1 cellular context compared by ENCODE assay signal in genomic region chr13:33723772-33724435, GRCh38.
A peak's percentile ranks its signal among the peaks of the same experiment; 100 is the strongest.
TF ChIP-seq lines count a peak whose summit lies in the region.

No MANE protein-coding gene starts in this region.

TF ChIP-seq in GM12878, 131 proteins besides CTCF, POLR2A, EP300 and RAD21 (continued from another document and continues in another):
- TF ChIP-seq BRCA1 (IDR thresholded peaks at IDR 0.05; ENCODE audit: low read depth, low read length) (no peak), DPF2 (IDR thresholded peaks at IDR 0.05) (no peak), JUND (IDR thresholded peaks at IDR 0.05; ENCODE audit: low read depth, low read length) (no peak), MYB (IDR thresholded peaks at IDR 0.05; ENCODE audit: borderline replicate concordance, low read depth, low read length) (no peak), SIN3A (IDR thresholded peaks at IDR 0.05; ENCODE audit: low read depth, low read length) (no peak; the same call in 1 of the 2 replicates), FOXM1 (IDR thresholded peaks at IDR 0.05; ENCODE audit: low read depth, low read length) (peak; percentile 64; the same call in 1 of the 2 replicates), NBN (IDR thresholded peaks at IDR 0.05) (no peak), SPI1 (IDR thresholded peaks at IDR 0.05; ENCODE audit: borderline replicate concordance, insufficient read depth, low read depth, low read length) (no peak), EGR1 (IDR thresholded peaks at IDR 0.05; ENCODE audit: borderline replicate concordance in 1 of 2, low read depth in 2 of 2, low read length in 2 of 2) (no peak), MAX (IDR thresholded peaks at IDR 0.05; ENCODE audit: low read depth, low read length) (no peak), FOS (IDR thresholded peaks at IDR 0.05; ENCODE audit: borderline replicate concordance, extremely low read depth, insufficient read length) (no peak), GATAD2B (conservative IDR thresholded peaks at IDR 0.05; ENCODE audit: low read depth) (no peak), RBBP5 (conservative IDR thresholded peaks at IDR 0.05) (no peak), ZBTB11 (CRISPR knock-in tag; IDR thresholded peaks at IDR 0.05) (no peak), ZSCAN29 (IDR thresholded peaks at IDR 0.05) (no peak), PML (IDR thresholded peaks at IDR 0.05; ENCODE audit: low read length) (no peak), RELA (IDR thresholded peaks at IDR 0.05; ENCODE audit: borderline replicate concordance, partially characterized antibody) (peak; percentile 33), ZNF622 (IDR thresholded peaks at IDR 0.05) (no peak), BMI1 (IDR thresholded peaks at IDR 0.05; ENCODE audit: borderline replicate concordance) (no peak), NR2C2 (IDR thresholded peaks at IDR 0.05; ENCODE audit: borderline replicate concordance, control insufficient read depth, insufficient read length, low read depth) (no peak), CHD2 (IDR thresholded peaks at IDR 0.05; ENCODE audit: borderline replicate concordance, low read depth, low read length) (no peak), STAT1 (conservative IDR thresholded peaks at IDR 0.05) (no peak), BACH1 (IDR thresholded peaks at IDR 0.05; ENCODE audit: borderline replicate concordance) (no peak), NR2F1 (conservative IDR thresholded peaks at IDR 0.05) (no peak), HDAC6 (IDR thresholded peaks at IDR 0.05; ENCODE audit: unreplicated experiment) (no peak), SREBF2 (IDR thresholded peaks at IDR 0.05; ENCODE audit: low read length) (no peak), EZH2 (IDR thresholded peaks at IDR 0.05; ENCODE audit: borderline replicate concordance, control insufficient read depth, low read depth, low read length) (no peak), PKNOX1 (IDR thresholded peaks at IDR 0.05) (peak; percentile 60; the same call in 1 of the 2 replicates), USF1 (IDR thresholded peaks at IDR 0.05; ENCODE audit: borderline replicate concordance, extremely low read length, insufficient read depth, low read depth, low read length) (no peak)
- TF ChIP-seq, protein P1, sequence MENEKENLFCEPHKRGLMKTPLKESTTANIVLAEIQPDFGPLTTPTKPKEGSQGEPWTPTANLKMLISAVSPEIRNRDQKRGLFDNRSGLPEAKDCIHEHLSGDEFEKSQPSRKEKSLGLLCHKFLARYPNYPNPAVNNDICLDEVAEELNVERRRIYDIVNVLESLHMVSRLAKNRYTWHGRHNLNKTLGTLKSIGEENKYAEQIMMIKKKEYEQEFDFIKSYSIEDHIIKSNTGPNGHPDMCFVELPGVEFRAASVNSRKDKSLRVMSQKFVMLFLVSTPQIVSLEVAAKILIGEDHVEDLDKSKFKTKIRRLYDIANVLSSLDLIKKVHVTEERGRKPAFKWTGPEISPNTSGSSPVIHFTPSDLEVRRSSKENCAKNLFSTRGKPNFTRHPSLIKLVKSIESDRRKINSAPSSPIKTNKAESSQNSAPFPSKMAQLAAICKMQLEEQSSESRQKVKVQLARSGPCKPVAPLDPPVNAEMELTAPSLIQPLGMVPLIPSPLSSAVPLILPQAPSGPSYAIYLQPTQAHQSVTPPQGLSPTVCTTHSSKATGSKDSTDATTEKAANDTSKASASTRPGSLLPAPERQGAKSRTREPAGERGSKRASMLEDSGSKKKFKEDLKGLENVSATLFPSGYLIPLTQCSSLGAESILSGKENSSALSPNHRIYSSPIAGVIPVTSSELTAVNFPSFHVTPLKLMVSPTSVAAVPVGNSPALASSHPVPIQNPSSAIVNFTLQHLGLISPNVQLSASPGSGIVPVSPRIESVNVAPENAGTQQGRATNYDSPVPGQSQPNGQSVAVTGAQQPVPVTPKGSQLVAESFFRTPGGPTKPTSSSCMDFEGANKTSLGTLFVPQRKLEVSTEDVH (IDR thresholded peaks at IDR 0.05; ENCODE audit: low read depth, partially characterized antibody) = no peak
- TF ChIP-seq, protein P2, sequence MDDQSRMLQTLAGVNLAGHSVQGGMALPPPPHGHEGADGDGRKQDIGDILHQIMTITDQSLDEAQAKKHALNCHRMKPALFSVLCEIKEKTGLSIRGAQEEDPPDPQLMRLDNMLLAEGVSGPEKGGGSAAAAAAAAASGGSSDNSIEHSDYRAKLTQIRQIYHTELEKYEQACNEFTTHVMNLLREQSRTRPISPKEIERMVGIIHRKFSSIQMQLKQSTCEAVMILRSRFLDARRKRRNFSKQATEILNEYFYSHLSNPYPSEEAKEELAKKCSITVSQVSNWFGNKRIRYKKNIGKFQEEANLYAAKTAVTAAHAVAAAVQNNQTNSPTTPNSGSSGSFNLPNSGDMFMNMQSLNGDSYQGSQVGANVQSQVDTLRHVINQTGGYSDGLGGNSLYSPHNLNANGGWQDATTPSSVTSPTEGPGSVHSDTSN (IDR thresholded peaks at IDR 0.05; ENCODE audit: insufficient replicate concordance, low read depth, low read length) = no peak
- TF ChIP-seq, protein P3, sequence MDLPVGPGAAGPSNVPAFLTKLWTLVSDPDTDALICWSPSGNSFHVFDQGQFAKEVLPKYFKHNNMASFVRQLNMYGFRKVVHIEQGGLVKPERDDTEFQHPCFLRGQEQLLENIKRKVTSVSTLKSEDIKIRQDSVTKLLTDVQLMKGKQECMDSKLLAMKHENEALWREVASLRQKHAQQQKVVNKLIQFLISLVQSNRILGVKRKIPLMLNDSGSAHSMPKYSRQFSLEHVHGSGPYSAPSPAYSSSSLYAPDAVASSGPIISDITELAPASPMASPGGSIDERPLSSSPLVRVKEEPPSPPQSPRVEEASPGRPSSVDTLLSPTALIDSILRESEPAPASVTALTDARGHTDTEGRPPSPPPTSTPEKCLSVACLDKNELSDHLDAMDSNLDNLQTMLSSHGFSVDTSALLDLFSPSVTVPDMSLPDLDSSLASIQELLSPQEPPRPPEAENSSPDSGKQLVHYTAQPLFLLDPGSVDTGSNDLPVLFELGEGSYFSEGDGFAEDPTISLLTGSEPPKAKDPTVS (IDR thresholded peaks at IDR 0.05; ENCODE audit: low read depth, low read length) = peak; percentile 80; the same call in 1 of the 2 replicates
- TF ChIP-seq, protein P4, sequence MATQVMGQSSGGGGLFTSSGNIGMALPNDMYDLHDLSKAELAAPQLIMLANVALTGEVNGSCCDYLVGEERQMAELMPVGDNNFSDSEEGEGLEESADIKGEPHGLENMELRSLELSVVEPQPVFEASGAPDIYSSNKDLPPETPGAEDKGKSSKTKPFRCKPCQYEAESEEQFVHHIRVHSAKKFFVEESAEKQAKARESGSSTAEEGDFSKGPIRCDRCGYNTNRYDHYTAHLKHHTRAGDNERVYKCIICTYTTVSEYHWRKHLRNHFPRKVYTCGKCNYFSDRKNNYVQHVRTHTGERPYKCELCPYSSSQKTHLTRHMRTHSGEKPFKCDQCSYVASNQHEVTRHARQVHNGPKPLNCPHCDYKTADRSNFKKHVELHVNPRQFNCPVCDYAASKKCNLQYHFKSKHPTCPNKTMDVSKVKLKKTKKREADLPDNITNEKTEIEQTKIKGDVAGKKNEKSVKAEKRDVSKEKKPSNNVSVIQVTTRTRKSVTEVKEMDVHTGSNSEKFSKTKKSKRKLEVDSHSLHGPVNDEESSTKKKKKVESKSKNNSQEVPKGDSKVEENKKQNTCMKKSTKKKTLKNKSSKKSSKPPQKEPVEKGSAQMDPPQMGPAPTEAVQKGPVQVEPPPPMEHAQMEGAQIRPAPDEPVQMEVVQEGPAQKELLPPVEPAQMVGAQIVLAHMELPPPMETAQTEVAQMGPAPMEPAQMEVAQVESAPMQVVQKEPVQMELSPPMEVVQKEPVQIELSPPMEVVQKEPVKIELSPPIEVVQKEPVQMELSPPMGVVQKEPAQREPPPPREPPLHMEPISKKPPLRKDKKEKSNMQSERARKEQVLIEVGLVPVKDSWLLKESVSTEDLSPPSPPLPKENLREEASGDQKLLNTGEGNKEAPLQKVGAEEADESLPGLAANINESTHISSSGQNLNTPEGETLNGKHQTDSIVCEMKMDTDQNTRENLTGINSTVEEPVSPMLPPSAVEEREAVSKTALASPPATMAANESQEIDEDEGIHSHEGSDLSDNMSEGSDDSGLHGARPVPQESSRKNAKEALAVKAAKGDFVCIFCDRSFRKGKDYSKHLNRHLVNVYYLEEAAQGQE (IDR thresholded peaks at IDR 0.05; ENCODE audit: low read depth, low read length) = no peak
- TF ChIP-seq, protein P5, sequence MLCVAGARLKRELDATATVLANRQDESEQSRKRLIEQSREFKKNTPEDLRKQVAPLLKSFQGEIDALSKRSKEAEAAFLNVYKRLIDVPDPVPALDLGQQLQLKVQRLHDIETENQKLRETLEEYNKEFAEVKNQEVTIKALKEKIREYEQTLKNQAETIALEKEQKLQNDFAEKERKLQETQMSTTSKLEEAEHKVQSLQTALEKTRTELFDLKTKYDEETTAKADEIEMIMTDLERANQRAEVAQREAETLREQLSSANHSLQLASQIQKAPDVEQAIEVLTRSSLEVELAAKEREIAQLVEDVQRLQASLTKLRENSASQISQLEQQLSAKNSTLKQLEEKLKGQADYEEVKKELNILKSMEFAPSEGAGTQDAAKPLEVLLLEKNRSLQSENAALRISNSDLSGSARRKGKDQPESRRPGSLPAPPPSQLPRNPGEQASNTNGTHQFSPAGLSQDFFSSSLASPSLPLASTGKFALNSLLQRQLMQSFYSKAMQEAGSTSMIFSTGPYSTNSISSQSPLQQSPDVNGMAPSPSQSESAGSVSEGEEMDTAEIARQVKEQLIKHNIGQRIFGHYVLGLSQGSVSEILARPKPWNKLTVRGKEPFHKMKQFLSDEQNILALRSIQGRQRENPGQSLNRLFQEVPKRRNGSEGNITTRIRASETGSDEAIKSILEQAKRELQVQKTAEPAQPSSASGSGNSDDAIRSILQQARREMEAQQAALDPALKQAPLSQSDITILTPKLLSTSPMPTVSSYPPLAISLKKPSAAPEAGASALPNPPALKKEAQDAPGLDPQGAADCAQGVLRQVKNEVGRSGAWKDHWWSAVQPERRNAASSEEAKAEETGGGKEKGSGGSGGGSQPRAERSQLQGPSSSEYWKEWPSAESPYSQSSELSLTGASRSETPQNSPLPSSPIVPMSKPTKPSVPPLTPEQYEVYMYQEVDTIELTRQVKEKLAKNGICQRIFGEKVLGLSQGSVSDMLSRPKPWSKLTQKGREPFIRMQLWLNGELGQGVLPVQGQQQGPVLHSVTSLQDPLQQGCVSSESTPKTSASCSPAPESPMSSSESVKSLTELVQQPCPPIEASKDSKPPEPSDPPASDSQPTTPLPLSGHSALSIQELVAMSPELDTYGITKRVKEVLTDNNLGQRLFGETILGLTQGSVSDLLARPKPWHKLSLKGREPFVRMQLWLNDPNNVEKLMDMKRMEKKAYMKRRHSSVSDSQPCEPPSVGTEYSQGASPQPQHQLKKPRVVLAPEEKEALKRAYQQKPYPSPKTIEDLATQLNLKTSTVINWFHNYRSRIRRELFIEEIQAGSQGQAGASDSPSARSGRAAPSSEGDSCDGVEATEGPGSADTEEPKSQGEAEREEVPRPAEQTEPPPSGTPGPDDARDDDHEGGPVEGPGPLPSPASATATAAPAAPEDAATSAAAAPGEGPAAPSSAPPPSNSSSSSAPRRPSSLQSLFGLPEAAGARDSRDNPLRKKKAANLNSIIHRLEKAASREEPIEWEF (IDR thresholded peaks at IDR 0.05; ENCODE audit: insufficient replicate concordance, low read depth, low read length) = no peak
- TF ChIP-seq, protein P6, sequence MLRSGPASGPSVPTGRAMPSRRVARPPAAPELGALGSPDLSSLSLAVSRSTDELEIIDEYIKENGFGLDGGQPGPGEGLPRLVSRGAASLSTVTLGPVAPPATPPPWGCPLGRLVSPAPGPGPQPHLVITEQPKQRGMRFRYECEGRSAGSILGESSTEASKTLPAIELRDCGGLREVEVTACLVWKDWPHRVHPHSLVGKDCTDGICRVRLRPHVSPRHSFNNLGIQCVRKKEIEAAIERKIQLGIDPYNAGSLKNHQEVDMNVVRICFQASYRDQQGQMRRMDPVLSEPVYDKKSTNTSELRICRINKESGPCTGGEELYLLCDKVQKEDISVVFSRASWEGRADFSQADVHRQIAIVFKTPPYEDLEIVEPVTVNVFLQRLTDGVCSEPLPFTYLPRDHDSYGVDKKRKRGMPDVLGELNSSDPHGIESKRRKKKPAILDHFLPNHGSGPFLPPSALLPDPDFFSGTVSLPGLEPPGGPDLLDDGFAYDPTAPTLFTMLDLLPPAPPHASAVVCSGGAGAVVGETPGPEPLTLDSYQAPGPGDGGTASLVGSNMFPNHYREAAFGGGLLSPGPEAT (IDR thresholded peaks at IDR 0.05; ENCODE audit: low read depth) = no peak
